In the genomic region with DNA sequence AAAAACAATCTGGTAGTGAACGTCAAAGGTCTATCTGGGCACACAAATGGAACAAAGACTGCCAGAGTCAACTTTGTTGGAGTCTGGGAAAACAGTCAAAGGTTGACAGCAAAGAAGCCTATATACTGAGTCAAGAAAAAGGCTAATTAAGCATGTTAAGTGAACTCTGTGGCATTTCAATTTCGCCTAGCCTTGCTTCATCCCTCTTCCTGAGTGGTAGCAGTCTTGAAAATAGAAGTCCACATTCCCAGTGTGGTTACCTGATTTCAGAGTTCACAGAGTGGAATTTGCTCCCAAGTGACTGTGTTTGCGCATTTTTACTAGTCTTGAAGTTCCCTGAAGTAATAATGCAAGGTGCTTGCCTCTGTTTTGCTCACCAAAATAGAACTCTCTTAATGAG, we compare ENCODE assay signal across 28 cellular contexts.
"Had no signal": no experiment of that assay in that cellular context is flagged by ENCODE, and none has a peak within 500 bp of the region (broad histone marks: within the 10 kb centered on the region; RNA-seq: fewer than 3 reads in every experiment).

No MANE protein-coding gene starts in this region.

- H3K4me3 ChIP-seq: dorsolateral prefrontal cortex, gastrocnemius medialis, lower lobe of right lung, mucosa of descending colon, neural progenitor cell, right atrium auricular region, smooth muscle cell, suprapubic skin, transverse colon, upper lobe of right lung, vagina had no signal

- H3K27me3 Mint-ChIP-seq: naive thymus-derived CD4-positive, alpha-beta T cell; progenitor cell of endocrine pancreas; stimulated activated naive CD8-positive, alpha-beta T cell treated with anti-CD3 and anti-CD28 coated beads, Interleukin-15, amount 100 ng/mL, for 72 hours had no signal

- H3K4me2 ChIP-seq: neural progenitor cell, smooth muscle cell had no signal

- H3K36me3 ChIP-seq: gastrocnemius medialis, lower lobe of right lung, neural progenitor cell, right atrium auricular region, suprapubic skin, transverse colon, upper lobe of right lung, vagina had no signal

- H3K36me3 Mint-ChIP-seq: neural progenitor cell had no signal

- H3K9ac ChIP-seq: neural progenitor cell, parathyroid adenoma had no signal

- H3K4me1 ChIP-seq: gastrocnemius medialis, lower lobe of right lung, neural progenitor cell, parathyroid adenoma, right atrium auricular region, suprapubic skin, transverse colon, upper lobe of right lung, vagina had no signal

- H2AFZ ChIP-seq: neural progenitor cell, parathyroid adenoma had no signal

- H3K9me3 ChIP-seq: gastrocnemius medialis, lower lobe of right lung, mucosa of descending colon, suprapubic skin, transverse colon, upper lobe of right lung, vagina had no signal

- H3K4me1 Mint-ChIP-seq: mesothelial cell of epicardium; naive thymus-derived CD4-positive, alpha-beta T cell; nephron; neural progenitor cell; stimulated activated naive CD8-positive, alpha-beta T cell treated with anti-CD3 and anti-CD28 coated beads, Interleukin-15, amount 100 ng/mL, for 72 hours had no signal

- ATAC-seq: gastrocnemius medialis; left ventricle myocardium superior; lower lobe of right lung; mucosa of descending colon; naive thymus-derived CD4-positive, alpha-beta T cell; sciatic nerve; stimulated activated naive CD8-positive, alpha-beta T cell treated with anti-CD3 and anti-CD28 coated beads, Interleukin-15, amount 100 ng/mL, for 72 hours; upper lobe of right lung had no signal

- DNase-seq: dorsolateral prefrontal cortex; effector CD4-positive, alpha-beta T cell; foreskin fibroblast; gastrocnemius medialis; head of caudate nucleus; left ventricle myocardium superior; lower lobe of right lung; mucosa of descending colon; naive thymus-derived CD4-positive, alpha-beta T cell; stimulated activated CD4-positive, alpha-beta T cell treated with anti-CD3 and anti-CD28 coated beads, Interleukin-12 subunit alpha, Interleukin-12 subunit beta, amount 100 ng/mL, for 4 hours; stimulated activated CD4-positive, alpha-beta T cell treated with anti-CD3 and anti-CD28 coated beads, Interleukin-1b, Interleukin-23, amount 100 ng/mL, for 48 hours; stimulated activated CD4-positive, alpha-beta T cell treated with anti-CD3 and anti-CD28 coated beads, Interleukin-4, amount 100 ng/mL, for 1 hour; stimulated activated CD8-positive, alpha-beta memory T cell treated with anti-CD3 and anti-CD28 coated beads, Interleukin-4, amount 100 ng/mL, for 48 hours; stimulated activated naive CD4-positive, alpha-beta T cell; stimulated activated naive CD8-positive, alpha-beta T cell treated with anti-CD3 and anti-CD28 coated beads, Interleukin-15, amount 100 ng/mL, for 72 hours; transverse colon; upper lobe of right lung had no signal

- H3K27me3 ChIP-seq: dorsolateral prefrontal cortex, gastrocnemius medialis, neural progenitor cell, right atrium auricular region, suprapubic skin, transverse colon, upper lobe of right lung, vagina had no signal

- H3K27ac ChIP-seq: dorsolateral prefrontal cortex, gastrocnemius medialis, lower lobe of right lung, neural progenitor cell, parathyroid adenoma, right atrium auricular region, suprapubic skin, transverse colon, upper lobe of right lung, vagina had no signal

- FAIRE-seq: keratinocyte had no signal

- H3K4me3 Mint-ChIP-seq: mesothelial cell of epicardium; naive thymus-derived CD4-positive, alpha-beta T cell; nephron; neural progenitor cell; stimulated activated naive CD8-positive, alpha-beta T cell treated with anti-CD3 and anti-CD28 coated beads, Interleukin-15, amount 100 ng/mL, for 72 hours had no signal

- H3K79me2 ChIP-seq: parathyroid adenoma had no signal

- H3K27ac Mint-ChIP-seq: mesothelial cell of epicardium; naive thymus-derived CD4-positive, alpha-beta T cell; nephron; neural progenitor cell; progenitor cell of endocrine pancreas; stimulated activated naive CD8-positive, alpha-beta T cell treated with anti-CD3 and anti-CD28 coated beads, Interleukin-15, amount 100 ng/mL, for 72 hours had no signal
